ENCODE assay signal across 23 cellular contexts in the genomic region with DNA sequence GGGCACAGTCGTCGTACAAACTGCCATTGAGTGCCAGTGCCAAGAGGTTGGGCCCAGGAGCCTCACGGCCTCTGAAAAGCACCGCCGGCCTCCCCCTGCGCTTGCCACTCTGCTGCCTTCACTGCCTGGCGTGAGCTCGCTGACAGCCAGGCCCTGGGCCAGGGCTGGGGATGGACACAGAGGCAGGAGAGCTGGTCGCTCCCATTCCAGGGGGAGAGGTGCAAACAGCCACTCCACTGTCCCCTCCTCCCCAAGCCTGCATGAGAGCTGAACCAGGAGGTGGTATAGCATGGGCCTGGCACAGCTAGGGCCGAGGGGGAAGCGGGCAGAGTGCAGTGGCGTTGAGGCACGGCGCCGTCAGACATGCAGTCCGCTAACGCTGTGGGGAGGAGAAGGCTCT. TPM values are rescaled to one million over a fixed set of nuclear protein-coding genes. Genes with fewer than 3 reads are reported as not detected.
A peak's percentile ranks its signal among the peaks of the same experiment; 100 is the strongest.
DNase-seq lines count a peak whose midpoint lies in the region; ATAC-seq, FAIRE-seq and TF ChIP-seq lines count a peak whose summit lies in the region.
"Had no signal": no experiment of that assay in that cellular context is flagged by ENCODE, and none has a peak within 500 bp of the region (broad histone marks: within the 10 kb centered on the region; RNA-seq: fewer than 3 reads in every experiment).

No MANE protein-coding gene starts in this region.

- TF ChIP-seq EP300 in HepG2 (IDR thresholded peaks at IDR 0.05; ENCODE audit: low read depth in 2 of 2, low read length in 2 of 2): no peak
- TF ChIP-seq EP300 in HepG2 (CRISPR knock-in tag; IDR thresholded peaks at IDR 0.05; ENCODE audit: borderline replicate concordance): no peak
- TF ChIP-seq EP300 in K562 (IDR thresholded peaks at IDR 0.05; ENCODE audit: low read length): no peak

- peaks cover 0 to 3% of the 10 kb centered on the region in 2 experiments; a peak in 1 of 5 replicates for H3K27me3 ChIP-seq in HepG2 (ENCODE audit: control insufficient read depth in 1 of 2, insufficient read depth in 2 of 2, low read length in 2 of 2)
- H3K27me3 ChIP-seq in right lobe of liver: no peaks in the 10 kb centered on the region
- H3K27me3 ChIP-seq in K562 (ENCODE audit: control insufficient read depth in 2 of 2, insufficient read depth in 2 of 2, low read length in 2 of 2): no peaks in the 10 kb centered on the region
- no peaks in the 10 kb centered on the region for H3K27me3 ChIP-seq in psoas muscle (ENCODE audit: insufficient read depth in 3 of 3, low read length in 2 of 3)
- H3K27me3 ChIP-seq in PC-3 (ENCODE audit: low read length): no peaks in the 10 kb centered on the region

- peaks cover 67% of the 10 kb centered on the region for H3K4me1 ChIP-seq in HepG2 (ENCODE audit: insufficient read depth, low read length)
- peaks cover 0 to 48% (median 22%) of the 10 kb centered on the region in 4 donors for H3K4me1 ChIP-seq in right lobe of liver
- H3K4me1 ChIP-seq in K562 (replicated peaks in 1 of 2; ENCODE audit: control insufficient read depth in 2 of 2, insufficient read depth in 2 of 2, low read length in 2 of 2): peaks cover 16 to 97% of the 10 kb centered on the region in 2 experiments
- peaks cover 64% of the 10 kb centered on the region for H3K4me1 ChIP-seq in psoas muscle
- H3K4me1 ChIP-seq in PC-3 (ENCODE audit: insufficient read depth, low read length): peaks cover 19% of the 10 kb centered on the region

- no peaks in the 10 kb centered on the region for H3F3A ChIP-seq in PC-3 (ENCODE audit: low read length, unreplicated experiment)

- H4K20me1 ChIP-seq in HepG2 (ENCODE audit: insufficient read depth, low read length): no peaks in the 10 kb centered on the region
- no peaks in the 10 kb centered on the region; the same call in 1 of the 2 replicates for H4K20me1 ChIP-seq in K562 (replicated peaks; ENCODE audit: control insufficient read depth, insufficient read depth, low read length)
- H4K20me1 ChIP-seq in PC-3 (ENCODE audit: low read length): no peaks in the 10 kb centered on the region

- no peaks in the 10 kb centered on the region for H3K9me2 ChIP-seq in PC-3 (replicated peaks; ENCODE audit: low read length)

- TF ChIP-seq RAD21 in HepG2 (CRISPR knock-in tag; IDR thresholded peaks at IDR 0.05) (no peak), K562 (CRISPR knock-in tag; conservative IDR thresholded peaks at IDR 0.05 in 1 of 2, IDR thresholded peaks at IDR 0.05 in 1 of 2) (no peak)

- H3K9me1 ChIP-seq in K562 (ENCODE audit: control insufficient read depth, insufficient read depth, low read length): peaks cover 4% of the 10 kb centered on the region

- TF ChIP-seq POLR2A in HepG2 (IDR thresholded peaks at IDR 0.05; ENCODE audit: insufficient read depth in 1 of 2, low read depth in 2 of 2, low read length in 2 of 2) (no peak), right lobe of liver (IDR thresholded peaks at IDR 0.05) (no peak), K562 (conservative IDR thresholded peaks at IDR 0.05) (no peak)

- H3K9me3 ChIP-seq in HepG2 (ENCODE audit: low read length) (no peaks in the 10 kb centered on the region), right lobe of liver (no peaks in the 10 kb centered on the region), K562 (replicated peaks; ENCODE audit: control insufficient read depth, insufficient read depth, low read depth, low read length) (no peaks in the 10 kb centered on the region), psoas muscle (no peaks in the 10 kb centered on the region), PC-3 (ENCODE audit: low read length) (no peaks in the 10 kb centered on the region)
- H3K9me3 ChIP-seq: SJSA1 had no signal

- DNase-seq in HepG2 (ENCODE audit: low spot score): no peak
- no peak for DNase-seq in right lobe of liver
- no peak for DNase-seq in K562 (ENCODE audit: extremely low read depth in 1 of 4, low spot score in 3 of 4)
- DNase-seq in psoas muscle: no peak
- no peak for DNase-seq in PC-3
- DNase-seq in DMS79 treated with DMSO at 0.1 percent for 48 hours (lab: John Stamatoyannopoulos, UW): no peak
- DNase-seq in ureter (ENCODE audit: low spot score): no peak
- DNase-seq: CD8-positive, alpha-beta T cell; DND-41; NCI-H1092; NCI-H1417 treated with DMSO at 0.1 percent for 48 hours; NCI-H187; NCI-H2081 treated with DMSO at 0.1 percent for 48 hours; NCI-H2171; NCI-H524 treated with DMSO at 0.1 percent for 48 hours; NCI-H774 had no signal

- H3K4me3 ChIP-seq in HepG2 (replicated peaks in 1 of 3; ENCODE audit: insufficient read depth in 1 of 3, low read depth in 2 of 3, low read length in 3 of 3) (no peak overlapping the region), right lobe of liver (no peak overlapping the region), K562 (no peak overlapping the region), psoas muscle (no peak overlapping the region), PC-3 (ENCODE audit: low read length) (no peak overlapping the region)
- H3K4me3 ChIP-seq: SJSA1 had no signal

- H3K79me2 ChIP-seq in HepG2 (ENCODE audit: insufficient read depth, low read length): no peaks in the 10 kb centered on the region
- peaks cover 16% of the 10 kb centered on the region for H3K79me2 ChIP-seq in K562 (ENCODE audit: control insufficient read depth, insufficient read depth, low read length)
- H3K79me2 ChIP-seq in PC-3 (ENCODE audit: low read length): no peaks in the 10 kb centered on the region

- H3K36me3 ChIP-seq in HepG2 (replicated peaks in 1 of 2; ENCODE audit: control insufficient read depth in 1 of 2, insufficient read depth in 2 of 2, low read length in 2 of 2) (no peaks in the 10 kb centered on the region), right lobe of liver (no peaks in the 10 kb centered on the region), K562 (ENCODE audit: control insufficient read depth, insufficient read depth, low read length) (no peaks in the 10 kb centered on the region), psoas muscle (ENCODE audit: insufficient read depth in 1 of 2, low read depth in 1 of 2) (no peaks in the 10 kb centered on the region), PC-3 (ENCODE audit: low read depth, low read length) (no peaks in the 10 kb centered on the region)
- H3K36me3 ChIP-seq: SJSA1 had no signal

- intact Hi-C loops in HepG2 (cut with micrococcal nuclease; ENCODE audit: unreplicated experiment) (no loop called here), right lobe of liver (cut with DNase I) (no loop called here), K562 (cut with micrococcal nuclease) (no loop called here), psoas muscle (cut with DNase I) (no loop called here), PC-3 (cut with micrococcal nuclease) (no loop called here)

- POLR2A ChIA-PET in HepG2 (lab: Yijun Ruan, JAX): no interaction called here
- POLR2A ChIA-PET in K562 (lab: Yijun Ruan, JAX): interaction anchor here (0.6 to 1.1 kb wide), 2 partner anchors 11 to 17 kb away, joined by 3 read pairs; no protein-coding TSS in a partner anchor
- POLR2A ChIA-PET in PC-3 (lab: Charles Lee; ENCODE audit: unreplicated experiment): no interaction called here

- no peak overlapping the region for H3K4me2 ChIP-seq in HepG2 (ENCODE audit: low read depth, low read length)
- peak overlapping the region; percentile 55 for H3K4me2 ChIP-seq in K562 (ENCODE audit: insufficient read depth, low read length)
- H3K4me2 ChIP-seq in PC-3 (ENCODE audit: low read length): no peak overlapping the region

- TF ChIP-seq CTCF in HepG2 (CRISPR knock-in tag; IDR thresholded peaks at IDR 0.05) (no peak), right lobe of liver (IDR thresholded peaks at IDR 0.05) (no peak), K562 (IDR thresholded peaks at IDR 0.05 in 2 of 3, conservative IDR thresholded peaks at IDR 0.05 in 1 of 3; ENCODE audit: insufficient read depth in 2 of 3, low read depth in 1 of 3, low read length in 3 of 3) (no peak), psoas muscle (IDR thresholded peaks at IDR 0.05) (no peak), PC-3 (conservative IDR thresholded peaks at IDR 0.05; ENCODE audit: low read depth, low read length) (no peak)

- 83% methylated on average over 10 of the region's 17 CpGs for WGBS in HepG2 (ENCODE audit: low lambda C conversion rate)
- 96% methylated on average over 8 of the region's 17 CpGs for WGBS in right lobe of liver (ENCODE audit: insufficient coverage, low coverage, low lambda C conversion rate, missing lambda C conversion rate)
- 100% methylated on average over 13 of the region's 17 CpGs for WGBS in K562 (ENCODE audit: insufficient coverage, low coverage, missing lambda C conversion rate)
- WGBS in psoas muscle, 3 donors: 58 to 67% (median 63%) methylated on average over 16 to 17 of the region's 17 CpGs

- no TSS peak for BruUV-seq in HepG2 (replicated peaks; lab: Mats Ljungman, UMichigan)
- BruUV-seq in K562 (replicated peaks; lab: Mats Ljungman, UMichigan): no TSS peak
- BruUV-seq in PC-3 (replicated peaks; lab: Mats Ljungman, UMichigan): no TSS peak

- in situ Hi-C loops in HepG2 (cut with HindIII; ENCODE audit: extremely low pct_ligation_motif_present, low pct_unique_long_range_greater_than_20kb) (no loop called here), K562 (cut with MboI) (no loop called here)

- H3K27ac ChIP-seq in HepG2 (ENCODE audit: extremely low read length, insufficient read depth, low read length) (no peak overlapping the region), right lobe of liver (no peak overlapping the region), K562 (ENCODE audit: extremely low read depth, low read depth, low read length) (peak overlapping the region; percentile 91), psoas muscle (peak overlapping the region; percentile 67), PC-3 (ENCODE audit: low read length) (no peak overlapping the region)
- H3K27ac ChIP-seq: C4-2B, SJSA1 had no signal

- H3K9ac ChIP-seq in HepG2 (ENCODE audit: insufficient read depth, low read depth, low read length) (no peak overlapping the region), K562 (ENCODE audit: insufficient read depth in 1 of 2, low read depth in 2 of 2, low read length in 2 of 2) (peak overlapping the region; percentile 28 to 54; a peak in 2 of 4 replicates), PC-3 (ENCODE audit: low read length) (no peak overlapping the region)

- CTCF ChIA-PET in HepG2 (lab: Yijun Ruan, JAX; ENCODE audit: low intra/inter-chr PET ratio, low total read pairs): no interaction called here
- CTCF ChIA-PET in K562 (lab: Yijun Ruan, JAX; ENCODE audit: low intra/inter-chr PET ratio): no interaction called here
- CTCF ChIA-PET in PC-3 (lab: Charles Lee): no interaction called here

- H2AFZ ChIP-seq in HepG2 (ENCODE audit: low read length): no peak overlapping the region
- peak overlapping the region; percentile 87 for H2AFZ ChIP-seq in K562 (ENCODE audit: low read depth, low read length)
- H2AFZ ChIP-seq in PC-3 (ENCODE audit: low read length): no peak overlapping the region

- FAIRE-seq in HepG2 (lab: Jason Lieb, UNC) (no peak), K562 (lab: Jason Lieb, UNC) (no peak)
- FAIRE-seq: GM12892, GM19239, H54 had no signal

- ATAC-seq in HepG2 (no peak), right lobe of liver (no peak), K562 (no peak), psoas muscle (no peak), PC-3 (no peak)
- ATAC-seq: CD8-positive, alpha-beta T cell; Right ventricle myocardium inferior had no signal

RNA-seq across cellular contexts. Expression of gene ADSS1, which starts 4.6 kb away (rescaled TPM):
- 0.98 and 1.0 TPM in 2 replicates for total RNA-seq in HepG2 (2016; rRNA removed; fragmentation: Illumina TruSeq; extraction: Trizol)
- 0.81 and 1.1 TPM in 2 replicates for total RNA-seq in HepG2 (2016; cell fraction: cytosol; rRNA removed; fragmentation: Illumina TruSeq; extraction: Trizol; ENCODE audit: low read depth)
- total RNA-seq in HepG2 (2016; cell fraction: insoluble cytoplasmic fraction; rRNA removed; fragmentation: Illumina TruSeq; extraction: Trizol): 0.56 and 1.3 TPM in 2 replicates
- total RNA-seq in HepG2 (2016; cell fraction: membrane; rRNA removed; fragmentation: Illumina TruSeq; extraction: Trizol): 1.6 and 1.9 TPM in 2 replicates
- total RNA-seq in HepG2 (2016; cell fraction: nucleus; rRNA removed; fragmentation: Illumina TruSeq; extraction: Trizol): 1.3 and 1.5 TPM in 2 replicates
- polyA plus RNA-seq in HepG2 (2011; rRNA removed): 36.7 and 45.2 TPM in 2 replicates
- polyA plus RNA-seq in HepG2 (2011; cell fraction: cytosol; rRNA removed): 20.7 and 22.4 TPM in 2 replicates
- 219 and 230 TPM in 2 replicates for polyA plus RNA-seq in HepG2 (2011; cell fraction: nucleus; rRNA removed)
- polyA plus RNA-seq in HepG2 (2012): 37.3 and 46.9 TPM in 2 replicates
- polyA plus RNA-seq in HepG2 (2016; cell fraction: cytosol; fragmentation: Illumina TruSeq; extraction: Trizol; ENCODE audit: low read depth): 0.70 and 1.5 TPM in 2 replicates
- polyA plus RNA-seq in HepG2 (2016; cell fraction: insoluble cytoplasmic fraction; fragmentation: Illumina TruSeq; extraction: Trizol; ENCODE audit: low read depth): 1.3 and 2.2 TPM in 2 replicates
- polyA plus RNA-seq in HepG2 (2016; cell fraction: membrane; fragmentation: Illumina TruSeq; extraction: Trizol; ENCODE audit: low read depth): 1.5 and 2.0 TPM in 2 replicates
- 3.7 and 4.4 TPM in 2 replicates for polyA plus RNA-seq in HepG2 (2016; cell fraction: nucleus; fragmentation: Illumina TruSeq; extraction: Trizol; ENCODE audit: insufficient read depth, low read depth)
- polyA minus RNA-seq in HepG2 (2011; rRNA and poly(A)+ RNA removed; ENCODE audit: low replicate concordance): 12.3 and 14.1 TPM in 2 replicates
- 6.8 and 7.6 TPM in 2 replicates for polyA minus RNA-seq in HepG2 (2011; cell fraction: cytosol; rRNA and poly(A)+ RNA removed)
- polyA minus RNA-seq in HepG2 (2011; cell fraction: nucleus; rRNA and poly(A)+ RNA removed): 30.6 and 31.2 TPM in 2 replicates
- 10 to 100 TPM in 5 of 6 experiments, 1 to 10 TPM in 1; 8.1 to 50.5 (median 36.8) TPM for total RNA-seq in right lobe of liver
- total RNA-seq in K562 (2011; cell fraction: chromatin; rRNA removed; ENCODE audit: low replicate concordance): 17.1 and 35.0 TPM in 2 replicates
- total RNA-seq in K562 (2011; cell fraction: nucleolus; rRNA removed): 12.5 and 17.5 TPM in 2 replicates
- total RNA-seq in K562 (2011; cell fraction: nucleoplasm; rRNA removed): 16.8 and 20.0 TPM in 2 replicates
- 4.4 and 5.9 TPM in 2 replicates for total RNA-seq in K562 (2014; rRNA removed)
- total RNA-seq in K562 (2014; rRNA removed; fragmentation: Illumina TruSeq; extraction: Trizol): 2.0 and 2.2 TPM in 2 replicates
- 3.5 and 3.6 TPM in 2 replicates for total RNA-seq in K562 (2015; rRNA removed; fragmentation: Illumina TruSeq; extraction: Trizol)
- total RNA-seq in K562 (2021): 4.2 and 4.9 TPM in 2 replicates
- 4.2 and 5.2 TPM in 2 replicates for polyA plus RNA-seq in K562 (2011; rRNA removed)
- polyA plus RNA-seq in K562 (2011; cell fraction: cytosol; rRNA removed): 2.7 and 4.0 TPM in 2 replicates
- polyA plus RNA-seq in K562 (2011; cell fraction: nucleus; rRNA removed): 39.1 and 54.9 TPM in 2 replicates
- polyA plus RNA-seq in K562 (2012): 6.0 and 16.4 TPM in 2 replicates
- polyA plus RNA-seq in K562 (2014; fragmentation: Illumina TruSeq; extraction: Trizol): 3.9 and 4.3 TPM in 2 replicates
- polyA plus RNA-seq in K562 (2014; fragmentation: Nextera tagmentation; extraction: Ambion mirVana): under 1 TPM; 0.53 to 0.74 TPM
- polyA plus RNA-seq in K562 (2014; rRNA removed): 3.6 and 5.3 TPM in 2 replicates
- polyA minus RNA-seq in K562 (2011; rRNA and poly(A)+ RNA removed): 2.6 and 2.7 TPM in 2 replicates
- polyA minus RNA-seq in K562 (2011; cell fraction: cytosol; rRNA and poly(A)+ RNA removed): 1.3 and 1.6 TPM in 2 replicates
- 6.4 and 9.8 TPM in 2 replicates for polyA minus RNA-seq in K562 (2011; cell fraction: nucleus; rRNA and poly(A)+ RNA removed)
- 100 to 1,000 TPM; 201 to 359 (median 278) TPM for total RNA-seq in psoas muscle
- polyA plus RNA-seq in psoas muscle: 100 to 1,000 TPM; 187 to 394 (median 300) TPM
- 7.9 and 8.8 TPM in 2 replicates for total RNA-seq in PC-3 (2014; rRNA removed)
- 11.0 TPM for total RNA-seq in ureter
- polyA plus RNA-seq: IgD-negative memory B cell had no signal

RNA-seq across cellular contexts. Expression of gene SIVA1, which starts 24.3 kb away (rescaled TPM):
- total RNA-seq in HepG2 (2016; rRNA removed; fragmentation: Illumina TruSeq; extraction: Trizol) (153 and 186 TPM in 2 replicates), right lobe of liver (100 to 1,000 TPM in 2 of 6 experiments, 10 to 100 TPM in 4; 38.1 to 252 (median 50.6) TPM), K562 (2014; rRNA removed) (186 and 216 TPM in 2 replicates), K562 (2014; rRNA removed; fragmentation: Illumina TruSeq; extraction: Trizol) (4.8 and 6.1 TPM in 2 replicates), K562 (2015; rRNA removed; fragmentation: Illumina TruSeq; extraction: Trizol) (55.9 and 57.8 TPM in 2 replicates), K562 (2021) (111 and 113 TPM in 2 replicates), psoas muscle (100 to 1,000 TPM in 1 of 4 donors, 10 to 100 TPM in 3; 55.8 to 105 (median 84.5) TPM), PC-3 (2014; rRNA removed) (375 and 519 TPM in 2 replicates), ureter (56.5 TPM)
- 171 and 229 TPM in 2 replicates for total RNA-seq in HepG2 (2016; cell fraction: cytosol; rRNA removed; fragmentation: Illumina TruSeq; extraction: Trizol; ENCODE audit: low read depth)
- total RNA-seq in HepG2 (2016; cell fraction: insoluble cytoplasmic fraction; rRNA removed; fragmentation: Illumina TruSeq; extraction: Trizol): 166 and 191 TPM in 2 replicates
- total RNA-seq in HepG2 (2016; cell fraction: membrane; rRNA removed; fragmentation: Illumina TruSeq; extraction: Trizol): 186 and 219 TPM in 2 replicates
- total RNA-seq in HepG2 (2016; cell fraction: nucleus; rRNA removed; fragmentation: Illumina TruSeq; extraction: Trizol): 86.2 and 101 TPM in 2 replicates
- polyA plus RNA-seq in HepG2 (2011; rRNA removed) (123 and 142 TPM in 2 replicates), K562 (2011; rRNA removed) (54.2 and 66.2 TPM in 2 replicates), K562 (2014; fragmentation: Illumina TruSeq; extraction: Trizol) (7.8 and 43.9 TPM in 2 replicates), K562 (2014; fragmentation: Nextera tagmentation; extraction: Ambion mirVana) (10 to 100 TPM in 1 of 2 experiments, 1 to 10 TPM in 1; 4.2 to 20.6 TPM), K562 (2014; rRNA removed) (138 and 148 TPM in 2 replicates), psoas muscle (100 to 1,000 TPM; 147 to 233 (median 233) TPM)
- 108 and 239 TPM in 2 replicates for polyA plus RNA-seq in HepG2 (2011; cell fraction: cytosol; rRNA removed)
- polyA plus RNA-seq in HepG2 (2011; cell fraction: nucleus; rRNA removed): 125 and 162 TPM in 2 replicates
- polyA plus RNA-seq in HepG2 (2012): 61.3 and 68.1 TPM in 2 replicates
- 162 and 202 TPM in 2 replicates for polyA plus RNA-seq in HepG2 (2016; cell fraction: cytosol; fragmentation: Illumina TruSeq; extraction: Trizol; ENCODE audit: low read depth)
- polyA plus RNA-seq in HepG2 (2016; cell fraction: insoluble cytoplasmic fraction; fragmentation: Illumina TruSeq; extraction: Trizol; ENCODE audit: low read depth): 128 and 130 TPM in 2 replicates
- polyA plus RNA-seq in HepG2 (2016; cell fraction: membrane; fragmentation: Illumina TruSeq; extraction: Trizol; ENCODE audit: low read depth): 134 and 168 TPM in 2 replicates
- polyA plus RNA-seq in HepG2 (2016; cell fraction: nucleus; fragmentation: Illumina TruSeq; extraction: Trizol; ENCODE audit: insufficient read depth, low read depth): 129 and 133 TPM in 2 replicates
- polyA minus RNA-seq in HepG2 (2011; rRNA and poly(A)+ RNA removed; ENCODE audit: low replicate concordance): 49.5 and 64.5 TPM in 2 replicates
- 22.7 and 31.5 TPM in 2 replicates for polyA minus RNA-seq in HepG2 (2011; cell fraction: cytosol; rRNA and poly(A)+ RNA removed)
- polyA minus RNA-seq in HepG2 (2011; cell fraction: nucleus; rRNA and poly(A)+ RNA removed): 17.3 and 18.4 TPM in 2 replicates
- 12.2 and 40.0 TPM in 2 replicates for total RNA-seq in K562 (2011; cell fraction: chromatin; rRNA removed; ENCODE audit: low replicate concordance)
- 43.4 and 62.2 TPM in 2 replicates for total RNA-seq in K562 (2011; cell fraction: nucleolus; rRNA removed)
- total RNA-seq in K562 (2011; cell fraction: nucleoplasm; rRNA removed): 31.2 and 34.7 TPM in 2 replicates
- 115 and 354 TPM in 2 replicates for polyA plus RNA-seq in K562 (2011; cell fraction: cytosol; rRNA removed)
- polyA plus RNA-seq in K562 (2011; cell fraction: nucleus; rRNA removed): 75.6 and 121 TPM in 2 replicates
- polyA plus RNA-seq in K562 (2012): 69.5 and 80.9 TPM in 2 replicates
- 6.6 and 10.6 TPM in 2 replicates for polyA minus RNA-seq in K562 (2011; rRNA and poly(A)+ RNA removed)
- 31.0 and 34.2 TPM in 2 replicates for polyA minus RNA-seq in K562 (2011; cell fraction: cytosol; rRNA and poly(A)+ RNA removed)
- 16.2 and 20.1 TPM in 2 replicates for polyA minus RNA-seq in K562 (2011; cell fraction: nucleus; rRNA and poly(A)+ RNA removed)

RNA-seq across cellular contexts. Expression of gene INF2, which starts 39.2 kb away (rescaled TPM):
- total RNA-seq in HepG2 (2016; rRNA removed; fragmentation: Illumina TruSeq; extraction: Trizol): 16.4 and 18.1 TPM in 2 replicates
- 11.2 and 14.6 TPM in 2 replicates for total RNA-seq in HepG2 (2016; cell fraction: cytosol; rRNA removed; fragmentation: Illumina TruSeq; extraction: Trizol; ENCODE audit: low read depth)
- total RNA-seq in HepG2 (2016; cell fraction: insoluble cytoplasmic fraction; rRNA removed; fragmentation: Illumina TruSeq; extraction: Trizol): 17.0 and 18.3 TPM in 2 replicates
- total RNA-seq in HepG2 (2016; cell fraction: membrane; rRNA removed; fragmentation: Illumina TruSeq; extraction: Trizol): 23.4 and 24.7 TPM in 2 replicates
- total RNA-seq in HepG2 (2016; cell fraction: nucleus; rRNA removed; fragmentation: Illumina TruSeq; extraction: Trizol): 17.7 and 25.0 TPM in 2 replicates
- polyA plus RNA-seq in HepG2 (2011; rRNA removed): 26.4 and 33.4 TPM in 2 replicates
- polyA plus RNA-seq in HepG2 (2011; cell fraction: cytosol; rRNA removed): 14.8 and 26.4 TPM in 2 replicates
- 229 and 296 TPM in 2 replicates for polyA plus RNA-seq in HepG2 (2011; cell fraction: nucleus; rRNA removed)
- 28.4 and 33.9 TPM in 2 replicates for polyA plus RNA-seq in HepG2 (2012)
- 13.6 and 14.2 TPM in 2 replicates for polyA plus RNA-seq in HepG2 (2016; cell fraction: cytosol; fragmentation: Illumina TruSeq; extraction: Trizol; ENCODE audit: low read depth)
- polyA plus RNA-seq in HepG2 (2016; cell fraction: insoluble cytoplasmic fraction; fragmentation: Illumina TruSeq; extraction: Trizol; ENCODE audit: low read depth): 20.2 and 25.5 TPM in 2 replicates
- 17.5 and 20.7 TPM in 2 replicates for polyA plus RNA-seq in HepG2 (2016; cell fraction: membrane; fragmentation: Illumina TruSeq; extraction: Trizol; ENCODE audit: low read depth)
- 61.5 and 67.7 TPM in 2 replicates for polyA plus RNA-seq in HepG2 (2016; cell fraction: nucleus; fragmentation: Illumina TruSeq; extraction: Trizol; ENCODE audit: insufficient read depth, low read depth)
- 34.0 and 46.7 TPM in 2 replicates for polyA minus RNA-seq in HepG2 (2011; rRNA and poly(A)+ RNA removed; ENCODE audit: low replicate concordance)
- polyA minus RNA-seq in HepG2 (2011; cell fraction: cytosol; rRNA and poly(A)+ RNA removed): 23.8 and 25.1 TPM in 2 replicates
- 29.2 and 32.3 TPM in 2 replicates for polyA minus RNA-seq in HepG2 (2011; cell fraction: nucleus; rRNA and poly(A)+ RNA removed)
- 10 to 100 TPM; 47.5 to 98.2 (median 71.4) TPM for total RNA-seq in right lobe of liver
- 30.6 and 91.0 TPM in 2 replicates for total RNA-seq in K562 (2011; cell fraction: chromatin; rRNA removed; ENCODE audit: low replicate concordance)
- total RNA-seq in K562 (2011; cell fraction: nucleolus; rRNA removed): 44.5 and 47.5 TPM in 2 replicates
- 33.6 and 37.9 TPM in 2 replicates for total RNA-seq in K562 (2011; cell fraction: nucleoplasm; rRNA removed)
- total RNA-seq in K562 (2014; rRNA removed): 24.9 and 28.8 TPM in 2 replicates
- 2.8 and 4.4 TPM in 2 replicates for total RNA-seq in K562 (2014; rRNA removed; fragmentation: Illumina TruSeq; extraction: Trizol)
- total RNA-seq in K562 (2015; rRNA removed; fragmentation: Illumina TruSeq; extraction: Trizol): 7.8 and 8.7 TPM in 2 replicates
- 30.7 and 31.3 TPM in 2 replicates for total RNA-seq in K562 (2021)
- 8.3 and 13.8 TPM in 2 replicates for polyA plus RNA-seq in K562 (2011; rRNA removed)
- polyA plus RNA-seq in K562 (2011; cell fraction: cytosol; rRNA removed): 13.6 and 29.1 TPM in 2 replicates
- polyA plus RNA-seq in K562 (2011; cell fraction: nucleus; rRNA removed): 35.1 and 63.6 TPM in 2 replicates
- 15.0 and 19.9 TPM in 2 replicates for polyA plus RNA-seq in K562 (2012)
- 7.2 and 12.4 TPM in 2 replicates for polyA plus RNA-seq in K562 (2014; fragmentation: Illumina TruSeq; extraction: Trizol)
- 1 to 10 TPM in 1 of 2 experiments, under 1 TPM in 1; 0.56 to 1.4 TPM for polyA plus RNA-seq in K562 (2014; fragmentation: Nextera tagmentation; extraction: Ambion mirVana)
- 26.2 and 28.2 TPM in 2 replicates for polyA plus RNA-seq in K562 (2014; rRNA removed)
- polyA minus RNA-seq in K562 (2011; rRNA and poly(A)+ RNA removed): 3.5 and 6.1 TPM in 2 replicates
- 8.0 and 13.7 TPM in 2 replicates for polyA minus RNA-seq in K562 (2011; cell fraction: cytosol; rRNA and poly(A)+ RNA removed)
- 9.4 and 12.0 TPM in 2 replicates for polyA minus RNA-seq in K562 (2011; cell fraction: nucleus; rRNA and poly(A)+ RNA removed)
- 10 to 100 TPM; 16.4 to 26.3 (median 23.4) TPM for total RNA-seq in psoas muscle
- 10 to 100 TPM; 12.0 to 29.1 (median 12.8) TPM for polyA plus RNA-seq in psoas muscle
- total RNA-seq in PC-3 (2014; rRNA removed): 132 and 161 TPM in 2 replicates
- 81.6 TPM for total RNA-seq in ureter

Comparison
In these comparisons a context has a peak if more than half of its experiments do, and no peak if none do; other contexts are left out.
1. H3K27ac ChIP-seq: peak in K562 (single experiment) and psoas muscle (single experiment); none in HepG2 (single experiment), right lobe of liver (0 of 3) and PC-3 (single experiment).
2. H3K9ac ChIP-seq: peak in K562 (2 of 2); none in HepG2 (single experiment) and PC-3 (single experiment).
3. Of the 241 proteins assayed by ChIP-seq in both HepG2 and K562: peak only in HepG2: HNRNPL and POLR2AphosphoS5; only in K562: none; in both: none; in neither: 239.